In genomic region chr3:8608041-8608790, GRCh38 we compare ENCODE assay signal across 17 cellular contexts. TPM values are rescaled to one million over a fixed set of nuclear protein-coding genes. Genes with fewer than 3 reads are reported as not detected.
A peak's percentile ranks its signal among the peaks of the same experiment; 100 is the strongest.
DNase-seq lines count a peak whose midpoint lies in the region; ATAC-seq, FAIRE-seq and TF ChIP-seq lines count a peak whose summit lies in the region.
"Had no signal": no experiment of that assay in that cellular context is flagged by ENCODE, and none has a peak within 500 bp of the region (broad histone marks: within the 10 kb centered on the region; RNA-seq: fewer than 3 reads in every experiment).

No MANE protein-coding gene starts in this region.

- H3K4me2 ChIP-seq in IMR-90 (ENCODE audit: low read depth, low read length) (no peak overlapping the region), trophoblast cell (ENCODE audit: low read length) (no peak overlapping the region)
- H3K4me2 ChIP-seq: BLaER1, KMS-11 had no signal

- H2AK5ac ChIP-seq in IMR-90 (ENCODE audit: low read depth, low read length) (peak overlapping the region; percentile 33), trophoblast cell (ENCODE audit: low read length) (peak overlapping the region; percentile 45)

- H3K27ac ChIP-seq in IMR-90 (ENCODE audit: insufficient read depth, low read length) (no peak overlapping the region), Panc1 (ENCODE audit: low read length) (no peak overlapping the region), kidney (ENCODE audit: low read depth in 2 of 2, low read length in 2 of 2) (no peak overlapping the region), trophoblast cell (ENCODE audit: low read depth, low read length) (no peak overlapping the region)
- H3K27ac ChIP-seq: BLaER1, KMS-11 had no signal

- intact Hi-C loops in IMR-90 (cut with micrococcal nuclease) (no loop called here), Panc1 (cut with micrococcal nuclease; ENCODE audit: unreplicated experiment) (loop anchor here (5.0 kb wide), 1 partner anchor 166 kb away; no protein-coding TSS in a partner anchor), kidney (cut with DNase I) (loop anchor here (10.0 kb wide), 1 partner anchor 183 kb away; no protein-coding TSS in a partner anchor)

- H3K36me3 ChIP-seq in IMR-90 (ENCODE audit: control insufficient read depth, insufficient read depth, low read length) (no peaks in the 10 kb centered on the region), Panc1 (ENCODE audit: control insufficient read depth, insufficient read depth, low read length) (no peaks in the 10 kb centered on the region), kidney (ENCODE audit: control insufficient read depth in 1 of 2, insufficient read depth in 2 of 2, low read length in 2 of 2) (no peaks in the 10 kb centered on the region), trophoblast cell (ENCODE audit: control insufficient read depth in 1 of 2, insufficient read depth in 2 of 2, low read length in 2 of 2) (no peaks in the 10 kb centered on the region)
- H3K36me3 ChIP-seq: BLaER1 had no signal

- TF ChIP-seq CTCF in IMR-90 (conservative IDR thresholded peaks at IDR 0.05; ENCODE audit: low read depth, low read length), result no peak
- TF ChIP-seq CTCF in Panc1 (IDR thresholded peaks at IDR 0.05), result no peak
- TF ChIP-seq CTCF in kidney (IDR thresholded peaks at IDR 0.05; ENCODE audit: borderline replicate concordance, extremely low read depth, insufficient read depth), result no peak

- H2AK9ac ChIP-seq in IMR-90 (replicated peaks; ENCODE audit: low read depth, low read length, poor library complexity), result no peak overlapping the region

- H2AFZ ChIP-seq in IMR-90 (replicated peaks; ENCODE audit: low read length, poor library complexity) (no peak overlapping the region), trophoblast cell (ENCODE audit: insufficient read depth, low read length, poor library complexity) (no peak overlapping the region)

- POLR2A ChIA-PET in IMR-90 (lab: Charles Lee; ENCODE audit: unreplicated experiment) (no interaction called here), Panc1 (lab: Charles Lee) (no interaction called here)

- no peak overlapping the region for H4K12ac ChIP-seq in trophoblast cell (ENCODE audit: low read depth, low read length)

- H4K91ac ChIP-seq in IMR-90 (ENCODE audit: insufficient read depth, low read depth, low read length) (peak overlapping the region; percentile 13; the same call in 1 of the 2 replicates), trophoblast cell (ENCODE audit: low read depth, low read length) (peak overlapping the region; percentile 63)

- no peaks in the 10 kb centered on the region; the same call in 1 of the 2 replicates for H3K9me1 ChIP-seq in IMR-90 (ENCODE audit: insufficient read depth, low read length)

- H3K79me2 ChIP-seq in trophoblast cell (ENCODE audit: control insufficient read depth, insufficient read depth, low read length, poor library complexity), result no peaks in the 10 kb centered on the region

- no peak overlapping the region for H3K56ac ChIP-seq in IMR-90 (ENCODE audit: extremely low read depth, insufficient read depth, low read length)

- no TSS peak for BruUV-seq in IMR-90 (replicated peaks; lab: Mats Ljungman, UMichigan)
- no TSS peak for BruUV-seq in Panc1 (replicated peaks; lab: Mats Ljungman, UMichigan)

- no peaks in the 10 kb centered on the region for H3K79me1 ChIP-seq in IMR-90 (ENCODE audit: low read depth in 1 of 2, low read length in 2 of 2)
- H3K79me1 ChIP-seq in trophoblast cell (ENCODE audit: low read length), result peaks cover 9% of the 10 kb centered on the region

- 96% methylated on average over 7 of the region's 16 CpGs; no CpG with 5 or more reads in 1 of the 2 experiments for WGBS in IMR-90 (ENCODE audit: extremely low coverage in 2 of 2, insufficient read length in 1 of 2), 2 experiments
- no CpG with 5 or more reads among the region's 16 CpGs for WGBS in trophoblast cell (ENCODE audit: extremely low coverage, insufficient coverage, insufficient read length)

- peak overlapping the region; percentile 27 for H2BK20ac ChIP-seq in IMR-90 (ENCODE audit: low read depth, low read length)

- in situ Hi-C loops in IMR-90 (cut with MboI; ENCODE audit: low sequenced_read_pairs) (no loop called here), Panc1 (cut with HindIII; ENCODE audit: low pct_unique_long_range_greater_than_20kb, low sequenced_read_pairs) (no loop called here)

- FAIRE-seq in kidney (lab: Jason Lieb, UNC), result no peak
- FAIRE-seq: GM12878, H54 had no signal

- H3K9ac ChIP-seq in IMR-90 (ENCODE audit: low read depth, low read length) (no peak overlapping the region), kidney (ENCODE audit: low read length in 2 of 2) (no peak overlapping the region), trophoblast cell (ENCODE audit: low read length) (no peak overlapping the region)
- H3K9ac ChIP-seq: BLaER1, KMS-11 had no signal

- H2BK120ac ChIP-seq in IMR-90 (ENCODE audit: low read depth, low read length) (peak overlapping the region; percentile 20; the same call in 1 of the 2 replicates), trophoblast cell (ENCODE audit: insufficient read depth, low read length, poor library complexity) (peak overlapping the region; percentile 73)

- H4K5ac ChIP-seq in IMR-90 (ENCODE audit: low read depth, low read length), result no peak overlapping the region

- peak overlapping the region; percentile 55 for H2BK12ac ChIP-seq in trophoblast cell (ENCODE audit: low read length)

- H2BK15ac ChIP-seq in IMR-90 (ENCODE audit: low read depth, low read length), result no peak overlapping the region

- no peak overlapping the region for H3K14ac ChIP-seq in IMR-90 (replicated peaks; ENCODE audit: low read depth, low read length)
- H3K14ac ChIP-seq in trophoblast cell (ENCODE audit: low read length), result peak overlapping the region; percentile 72

- H3K9me3 ChIP-seq in IMR-90 (ENCODE audit: control insufficient read depth, insufficient read depth, low read length) (no peaks in the 10 kb centered on the region), Panc1 (ENCODE audit: control insufficient read depth, insufficient read depth, low read depth, low read length) (no peaks in the 10 kb centered on the region), kidney (ENCODE audit: control insufficient read depth in 1 of 2, low read length in 2 of 2) (no peaks in the 10 kb centered on the region), trophoblast cell (ENCODE audit: insufficient read depth, low read depth, low read length) (peaks cover 3% of the 10 kb centered on the region)
- H3K9me3 ChIP-seq: BLaER1 had no signal

- no peaks in the 10 kb centered on the region; the same call in 1 of the 2 replicates for H4K20me1 ChIP-seq in IMR-90 (ENCODE audit: insufficient read depth, low read length)
- H4K20me1 ChIP-seq: BLaER1 had no signal

- ATAC-seq in IMR-90 (ENCODE audit: low read depth) (no peak), Panc1 (0 out of 2 replicates have a peak, but pooled peaks have one; percentile 34)

- no peak overlapping the region for H3K18ac ChIP-seq in IMR-90 (ENCODE audit: low read depth, low read length)
- H3K18ac ChIP-seq in trophoblast cell (ENCODE audit: low read length), result no peak overlapping the region

- no peaks in the 10 kb centered on the region for H3K27me3 ChIP-seq in IMR-90 (ENCODE audit: control insufficient read depth, insufficient read depth, low read length)
- H3K27me3 ChIP-seq in Panc1 (ENCODE audit: control insufficient read depth, insufficient read depth, low read length), result no peaks in the 10 kb centered on the region
- H3K27me3 ChIP-seq in trophoblast cell (ENCODE audit: insufficient read depth, low read length), result no peaks in the 10 kb centered on the region
- H3K27me3 ChIP-seq: BLaER1 had no signal

- H2BK5ac ChIP-seq in IMR-90 (ENCODE audit: low read depth, low read length, poor library complexity, severe bottlenecking), result no peak overlapping the region
- peak overlapping the region; percentile 6 for H2BK5ac ChIP-seq in trophoblast cell (ENCODE audit: low read depth, low read length, poor library complexity)

- no peak for TF ChIP-seq RAD21 in IMR-90 (IDR thresholded peaks at IDR 0.05; ENCODE audit: low read length)

- H3K23ac ChIP-seq in IMR-90 (ENCODE audit: low read depth, low read length) (no peak overlapping the region), trophoblast cell (ENCODE audit: low read length) (no peak overlapping the region)

- H3K4me3 ChIP-seq in IMR-90 (ENCODE audit: insufficient read depth, low read depth, low read length), result no peak overlapping the region
- H3K4me3 ChIP-seq in Panc1 (ENCODE audit: low read depth in 2 of 2, low read length in 2 of 2), result no peak overlapping the region
- no peak overlapping the region for H3K4me3 ChIP-seq in kidney (ENCODE audit: low read length in 2 of 2)
- H3K4me3 ChIP-seq in trophoblast cell (ENCODE audit: low read depth, low read length), result no peak overlapping the region
- H3K4me3 ChIP-seq: BLaER1, GM12878 had no signal

- dilution Hi-C loops in IMR-90 (cut with HindIII; ENCODE audit: low sequenced_read_pairs, unreplicated experiment), result no loop called here

- DNase-seq in IMR-90, result no peak
- no peak for DNase-seq in Panc1 (ENCODE audit: low read depth, low spot score)
- peak; percentile 49 for DNase-seq in kidney
- DNase-seq in trophoblast cell, result no peak
- DNase-seq in RKO (ENCODE audit: low spot score), result no peak
- no peak for DNase-seq in GDM1 (lab: John Stamatoyannopoulos, UW)
- DNase-seq in NOMO-1 treated with dmso at 0.1 percent for 144 hours (lab: John Stamatoyannopoulos, UW; ENCODE audit: unreplicated experiment), result no peak
- DNase-seq: CD4-positive, alpha-beta memory T cell; DMS153; NCI-H1436; NCI-H1930; NCI-H524 treated with DMSO at 0.1 percent for 48 hours; SIG-M5 had no signal

- H3K4ac ChIP-seq in IMR-90 (ENCODE audit: low read depth, low read length), result peak overlapping the region; percentile 73
- H3K4ac ChIP-seq in trophoblast cell (ENCODE audit: low read depth, low read length), result peak overlapping the region; percentile 7

- CTCF ChIA-PET in IMR-90 (lab: Yijun Ruan, JAX), result interaction anchor here (1.0 to 1.3 kb wide), 3 partner anchors 45 to 184 kb away, joined by 3 to 6 read pairs (median 3); no protein-coding TSS in a partner anchor
- CTCF ChIA-PET in Panc1 (lab: Charles Lee), result interaction anchor here (0.9 kb wide), 1 partner anchor 166 kb away, joined by 3 read pairs; no protein-coding TSS in a partner anchor

- no peak overlapping the region for H4K8ac ChIP-seq in IMR-90 (ENCODE audit: low read depth in 2 of 2, low read length in 2 of 2)
- H4K8ac ChIP-seq in trophoblast cell (ENCODE audit: low read depth, low read length), result no peak overlapping the region

- H3K4me1 ChIP-seq in IMR-90 (ENCODE audit: control insufficient read depth, insufficient read depth, low read length), result peaks cover 7% of the 10 kb centered on the region
- no peaks in the 10 kb centered on the region for H3K4me1 ChIP-seq in Panc1 (ENCODE audit: control insufficient read depth, insufficient read depth, low read length)
- H3K4me1 ChIP-seq in kidney (ENCODE audit: control insufficient read depth in 1 of 2, insufficient read depth in 1 of 2, low read depth in 1 of 2, low read length in 2 of 2), result no peaks in the 10 kb centered on the region
- H3K4me1 ChIP-seq in trophoblast cell (ENCODE audit: control insufficient read depth in 1 of 2, insufficient read depth in 2 of 2, low read length in 2 of 2), result peaks cover 12% of the 10 kb centered on the region in 2 experiments
- H3K4me1 ChIP-seq: BLaER1 had no signal

- TF ChIP-seq POLR2A in IMR-90 (IDR thresholded peaks at IDR 0.05; ENCODE audit: low read depth, low read length), result no peak

RNA-seq across cellular contexts. Expression of gene SSUH2, which starts 36.4 kb away (rescaled TPM):
- total RNA-seq in IMR-90 (2012; rRNA removed), result under 0.01 TPM in 1 of 2 replicates, not detected in the other
- polyA plus RNA-seq in IMR-90 (2012; rRNA removed), result 0.10 TPM in 2 replicates
- not detected in 2 replicates for polyA plus RNA-seq in IMR-90 (2012; cell fraction: cytosol; rRNA removed)
- 0.32 and 0.66 TPM in 2 replicates for polyA plus RNA-seq in IMR-90 (2012; cell fraction: nucleus; rRNA removed; ENCODE audit: low replicate concordance)
- not detected for total RNA-seq in Panc1 (2021; ENCODE audit: unreplicated experiment)
- not detected for polyA plus RNA-seq in Panc1 (2012; ENCODE audit: insufficient read length)
- total RNA-seq in kidney, result 0.44 TPM
- polyA plus RNA-seq in kidney (ENCODE audit: insufficient read depth, low read depth, low replicate concordance), result 0.88 TPM
- 0.25 and 0.30 TPM in 2 replicates for polyA plus RNA-seq in trophoblast cell (2013)
- total RNA-seq: CD4-positive, alpha-beta memory T cell; GM12878 had no signal
- polyA plus RNA-seq: CD4-positive, alpha-beta memory T cell had no signal
